ENCODE assay signal across 1 cellular context in genomic region chr9:801399-802071, GRCh38.
TF ChIP-seq lines count a peak whose summit lies in the region.

No MANE protein-coding gene starts in this region.

TF ChIP-seq in IMR-90, 13 proteins besides CTCF, POLR2A, EP300 and RAD21 (continued from another document):
- peak; percentile 76; the same call in 1 of the 2 replicates for TF ChIP-seq CEBPB (IDR thresholded peaks at IDR 0.05; ENCODE audit: low read depth, low read length)
- peak; percentile 78; the same call in 1 of the 2 replicates for TF ChIP-seq FOS (IDR thresholded peaks at IDR 0.05; ENCODE audit: low read depth, low read length)
